In genomic region chr4:8028368-8028767, GRCh38 we compare ENCODE assay signal across 2 cellular contexts.
TF ChIP-seq lines count a peak whose summit lies in the region.

No MANE protein-coding gene starts in this region.

TF ChIP-seq in HepG2, 621 proteins besides CTCF, POLR2A, EP300 and RAD21:
- TF ChIP-seq ZNF775 (CRISPR knock-in tag; IDR thresholded peaks at IDR 0.05; ENCODE audit: borderline replicate concordance), result no peak
- peak; percentile 82; the same call in 1 of the 2 replicates for TF ChIP-seq ZNF24 (IDR thresholded peaks at IDR 0.05)
TF ChIP-seq in HepG2: peak in this region for 1.

TF ChIP-seq in H1, 55 proteins besides CTCF, POLR2A, EP300 and RAD21:
- TF ChIP-seq CBX8 (IDR thresholded peaks at IDR 0.05; ENCODE audit: borderline replicate concordance, low read depth, low read length) (no peak), KDM4A (IDR thresholded peaks at IDR 0.05; ENCODE audit: low read depth, low read length, severe bottlenecking) (no peak), TCF12 (IDR thresholded peaks at IDR 0.05; ENCODE audit: low read depth, low read length) (no peak), TAF7 (optimal IDR thresholded peaks at IDR 0.05; ENCODE audit: borderline replicate concordance, low read depth, low read length) (no peak), USF2 (IDR thresholded peaks at IDR 0.05; ENCODE audit: low read length) (no peak), EZH2 (IDR thresholded peaks at IDR 0.05; ENCODE audit: low read depth, low read length, severe bottlenecking) (no peak), BACH1 (IDR thresholded peaks at IDR 0.05; ENCODE audit: low read length) (no peak), MAFK (IDR thresholded peaks at IDR 0.05; ENCODE audit: low read depth, low read length) (no peak), SAP30 (IDR thresholded peaks at IDR 0.05; ENCODE audit: insufficient read depth, insufficient replicate concordance, low read length) (no peak), NANOG (IDR thresholded peaks at IDR 0.05; ENCODE audit: insufficient read depth, low read depth, low read length, poor library complexity, severe bottlenecking) (no peak)
